In the genomic region with DNA sequence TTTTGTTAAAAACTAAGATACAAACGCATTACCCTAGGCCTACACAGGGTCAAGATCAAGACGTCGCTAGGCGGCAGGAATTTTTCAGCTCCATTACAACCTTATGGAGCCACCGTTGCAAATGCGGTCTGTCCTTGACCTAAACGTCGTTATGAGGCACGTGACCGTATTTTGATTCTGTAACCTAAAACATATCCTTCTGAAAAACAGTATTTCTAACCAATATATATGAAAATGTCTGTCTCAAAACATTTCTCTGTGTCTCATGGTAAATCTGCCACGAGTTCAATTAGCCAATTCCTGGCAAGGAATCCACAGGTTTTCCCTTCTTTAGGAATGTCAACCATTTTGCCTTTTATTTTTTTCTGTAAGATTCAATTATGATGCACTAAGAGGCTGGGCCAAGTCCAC, we compare ENCODE assay signal across 8 cellular contexts. TPM values are rescaled to one million over a fixed set of nuclear protein-coding genes. Genes with fewer than 3 reads are reported as not detected.
DNase-seq lines count a peak whose midpoint lies in the region; ATAC-seq and TF ChIP-seq lines count a peak whose summit lies in the region.

No MANE protein-coding gene starts in this region.

- H3K4me3 ChIP-seq in AG09309 (ENCODE audit: control insufficient read depth, low read depth, low read length) (peak overlapping the region; percentile 73), PC-3 (ENCODE audit: low read length) (peak overlapping the region; percentile 74), mesenchymal stem cell (ENCODE audit: insufficient read depth in 1 of 2, low read depth in 1 of 2, low read length in 2 of 2) (peak overlapping the region; percentile 98 to 99), urinary bladder (ENCODE audit: low read depth, low read length) (peak overlapping the region; percentile 95)

- CTCF ChIA-PET in PC-3 (lab: Charles Lee), result interaction anchor here (0.6 to 1.7 kb wide), 4 partner anchors 127 to 149 kb away, joined by 3 to 10 read pairs (median 4); no protein-coding TSS in a partner anchor

- H2BK15ac ChIP-seq in mesenchymal stem cell (ENCODE audit: low read depth, poor library complexity, severe bottlenecking), result no peak overlapping the region

- H2BK12ac ChIP-seq in mesenchymal stem cell (ENCODE audit: low read length in 2 of 2), result no peak overlapping the region

- H3K9ac ChIP-seq in ES-I3 (ENCODE audit: low read depth, low read length) (peak overlapping the region; percentile 95), PC-3 (ENCODE audit: low read length) (peak overlapping the region; percentile 90), mesenchymal stem cell (ENCODE audit: low read length) (peak overlapping the region; percentile 100)

- H3K36me3 ChIP-seq in ES-I3 (ENCODE audit: insufficient read depth, low read length) (no peaks in the 10 kb centered on the region), PC-3 (ENCODE audit: low read depth, low read length) (peaks cover 4% of the 10 kb centered on the region; the same call in 1 of the 2 replicates), mesenchymal stem cell (ENCODE audit: control insufficient read depth in 1 of 2, insufficient read depth in 2 of 2, low read depth in 1 of 2, low read length in 2 of 2) (peaks cover 0 to 7% of the 10 kb centered on the region in 2 experiments), urinary bladder (ENCODE audit: insufficient read depth) (no peaks in the 10 kb centered on the region)

- H2AFZ ChIP-seq in PC-3 (ENCODE audit: low read length), result no peak overlapping the region
- H2AFZ ChIP-seq in mesenchymal stem cell (ENCODE audit: low read depth, low read length), result no peak overlapping the region

- H3K18ac ChIP-seq in mesenchymal stem cell (ENCODE audit: low read depth in 1 of 2, low read length in 2 of 2), result peak overlapping the region; percentile 88 to 99

- H3K14ac ChIP-seq in mesenchymal stem cell (ENCODE audit: low read length in 2 of 2), result peak overlapping the region in 1 of 2 experiments; percentile 95

- H3K4me1 ChIP-seq in ES-I3 (ENCODE audit: insufficient read depth, low read length) (peaks cover 12% of the 10 kb centered on the region), PC-3 (ENCODE audit: insufficient read depth, low read length) (peaks cover 30% of the 10 kb centered on the region), mesenchymal stem cell (ENCODE audit: control insufficient read depth, insufficient read depth, low read depth, low read length) (peaks cover 4% of the 10 kb centered on the region), urinary bladder (ENCODE audit: insufficient read depth) (no peaks in the 10 kb centered on the region)

- H4K91ac ChIP-seq in mesenchymal stem cell (ENCODE audit: low read length), result peak overlapping the region; percentile 88

- H4K20me1 ChIP-seq in PC-3 (ENCODE audit: low read length), result peaks cover 45% of the 10 kb centered on the region

- peak overlapping the region; percentile 34 for H2AK5ac ChIP-seq in mesenchymal stem cell (ENCODE audit: low read length, severe bottlenecking)

- no peaks in the 10 kb centered on the region for H3K9me2 ChIP-seq in PC-3 (replicated peaks; ENCODE audit: low read length)

- no peak overlapping the region for H4K8ac ChIP-seq in mesenchymal stem cell (ENCODE audit: low read length)

- H3K27me3 ChIP-seq in PC-3 (ENCODE audit: low read length), result no peaks in the 10 kb centered on the region
- H3K27me3 ChIP-seq in mesenchymal stem cell (ENCODE audit: control insufficient read depth in 1 of 2, insufficient read depth in 1 of 2, low read length in 2 of 2), result no peaks in the 10 kb centered on the region

- DNase-seq in AG09309 (ENCODE audit: low read depth) (no peak), PC-3 (peak; percentile 47), cerebellum (ENCODE audit: low spot score) (peak; percentile 28), mesenchymal stem cell (peak; percentile 65), GM03348 (ENCODE audit: low spot score) (no peak)

- peak overlapping the region in 1 of 2 experiments; percentile 71 for H3K4ac ChIP-seq in mesenchymal stem cell (ENCODE audit: low read depth in 1 of 2, low read length in 2 of 2)

- H3K9me3 ChIP-seq in ES-I3 (ENCODE audit: control insufficient read depth, insufficient read depth, low read length), result no peaks in the 10 kb centered on the region
- H3K9me3 ChIP-seq in PC-3 (ENCODE audit: low read length), result 0 out of 2 replicates have a peak, but pooled peaks cover 6% of the 10 kb centered on the region
- peaks cover 9% of the 10 kb centered on the region for H3K9me3 ChIP-seq in mesenchymal stem cell (ENCODE audit: control insufficient read depth, low read length)

- WGBS in mesenchymal stem cell, result 0% methylated on average over 11 of the region's 11 CpGs
- under 1% methylated on average over 11 of the region's 11 CpGs for WGBS in urinary bladder

- BruUV-seq in PC-3 (replicated peaks; lab: Mats Ljungman, UMichigan), result TSS peak; percentile 33

- H3K79me1 ChIP-seq in mesenchymal stem cell (replicated peaks; ENCODE audit: low read length, poor library complexity, severe bottlenecking), result no peaks in the 10 kb centered on the region

- POLR2A ChIA-PET in PC-3 (lab: Charles Lee; ENCODE audit: unreplicated experiment), result interaction anchor here (0.6 kb wide), 2 partner anchors 9 to 64 kb away, joined by 3 to 5 read pairs; no protein-coding TSS in a partner anchor

- TF ChIP-seq CTCF in AG09309 (IDR thresholded peaks at IDR 0.05; ENCODE audit: control insufficient read depth, insufficient read depth, low read depth, low read length, missing control alignments) (peak; percentile 22), PC-3 (conservative IDR thresholded peaks at IDR 0.05; ENCODE audit: low read depth, low read length) (no peak)

- ATAC-seq in PC-3, result no peak
- no peak for ATAC-seq in HG02588 (IDR thresholded peaks at IDR 0.05; ENCODE audit: unreplicated experiment)

- no peak overlapping the region for H2BK5ac ChIP-seq in mesenchymal stem cell (ENCODE audit: low read depth, low read length, poor library complexity, severe bottlenecking)

- intact Hi-C loops in PC-3 (cut with micrococcal nuclease), result loop anchor here (1.0 to 5.0 kb wide), 2 partner anchors 149 to 276 kb away; no protein-coding TSS in a partner anchor

- H3K23ac ChIP-seq in mesenchymal stem cell (ENCODE audit: low read length in 2 of 2), result no peak overlapping the region

- H3K27ac ChIP-seq in PC-3 (ENCODE audit: low read length) (peak overlapping the region; percentile 73), mesenchymal stem cell (ENCODE audit: low read length, poor library complexity, severe bottlenecking) (peak overlapping the region; percentile 99), urinary bladder (ENCODE audit: low read depth) (peak overlapping the region; percentile 99)

- H2BK120ac ChIP-seq in mesenchymal stem cell (ENCODE audit: low read depth, low read length), result no peak overlapping the region

- H3K79me2 ChIP-seq in PC-3 (ENCODE audit: low read length), result peaks cover 73% of the 10 kb centered on the region

- H3K4me2 ChIP-seq in PC-3 (ENCODE audit: low read length), result peak overlapping the region; percentile 92
- H3K4me2 ChIP-seq in mesenchymal stem cell (ENCODE audit: low read length, poor library complexity, severe bottlenecking), result no peak overlapping the region

- peaks cover 10% of the 10 kb centered on the region for H3F3A ChIP-seq in PC-3 (ENCODE audit: low read length, unreplicated experiment)

RNA-seq across cellular contexts. Expression of gene RTN4, which starts 1.7 kb away (rescaled TPM):
- total RNA-seq in PC-3 (2014; rRNA removed), result 150 and 170 TPM in 2 replicates
- 362 TPM for total RNA-seq in cerebellum
- 977 TPM for polyA plus RNA-seq in mesenchymal stem cell (2013, experiment 1 of 2)
- 1,026 TPM for polyA plus RNA-seq in mesenchymal stem cell (2013, experiment 2 of 2)
- 288 TPM for total RNA-seq in urinary bladder
- 406 TPM for polyA plus RNA-seq in urinary bladder

Comparison
In these comparisons a context has a peak if more than half of its experiments do, and no peak if none do; other contexts are left out.
1. DNase-seq: peak in PC-3 (single experiment), cerebellum (single experiment) and mesenchymal stem cell (single experiment); none in AG09309 (single experiment) and GM03348 (single experiment).
2. Peak in every context shown above with its lines, with median percentiles within 50 percentile points of each other: H3K4me3 ChIP-seq, H3K9ac ChIP-seq and H3K27ac ChIP-seq.